Comparison of ENCODE assay signal across 8 cellular contexts in genomic region chrX:41010188-41010846, GRCh38.
DNase-seq lines count a peak whose midpoint lies in the region; ATAC-seq and TF ChIP-seq lines count a peak whose summit lies in the region.

No MANE protein-coding gene starts in this region.

- H3K4me1 ChIP-seq in colonic mucosa (no peaks in the 10 kb centered on the region), left lung (peaks cover 0 to 19% of the 10 kb centered on the region in 2 donors)

- peaks cover 22% of the 10 kb centered on the region for H3K4me1 Mint-ChIP-seq in activated CD4-positive, alpha-beta T cell treated with anti-CD3 and anti-CD28 coated beads for 36 hours

- DNase-seq in ELF-1 (ENCODE audit: low read depth, low spot score) (peak; percentile 88), MV-4-11 (lab: John Stamatoyannopoulos, UW) (peak; percentile 82), colonic mucosa (peak; percentile 82), left lung (peak; percentile 77 to 79), NCI-H524 treated with DMSO at 0.1 percent for 48 hours (lab: John Stamatoyannopoulos, UW) (no peak)
- DNase-seq in activated CD4-positive, alpha-beta T cell treated with anti-CD3 and anti-CD28 coated beads for 36 hours: peak; percentile 65
- DNase-seq in stimulated activated CD4-positive, alpha-beta T cell treated with anti-CD3 and anti-CD28 coated beads, Interleukin-1b, Interleukin-23, amount 100 ng/mL, for 4 hours (ENCODE audit: low read depth in 2 of 2): peak; percentile 3 to 24
- no peak for DNase-seq in NK-92 treated with Interleukin-12 subunit alpha and Interleukin-12 subunit beta, amount 100 ng/mL, for 24 hours (lab: John Stamatoyannopoulos, UW)

- H3K9ac ChIP-seq in colonic mucosa (ENCODE audit: low read depth in 2 of 2, low read length in 2 of 2): peak overlapping the region; percentile 17 to 52

- POLR2A ChIA-PET in activated CD4-positive, alpha-beta T cell treated with anti-CD3 and anti-CD28 coated beads for 36 hours (lab: Charles Lee): interaction anchor here (0.5 to 0.6 kb wide), 2 partner anchors 147 to 191 kb away, joined by 3 read pairs; no protein-coding TSS in a partner anchor

- H3K27ac ChIP-seq in colonic mucosa (peak overlapping the region; percentile 88), left lung (peak overlapping the region; percentile 83 to 97)

- peak; percentile 84 for ATAC-seq in activated CD4-positive, alpha-beta T cell treated with anti-CD3 and anti-CD28 coated beads for 36 hours
- ATAC-seq in left lung: peak; percentile 87

- H3K27ac Mint-ChIP-seq in activated CD4-positive, alpha-beta T cell treated with anti-CD3 and anti-CD28 coated beads for 36 hours: peak overlapping the region; percentile 83

- no peak for TF ChIP-seq CTCF in colonic mucosa (IDR thresholded peaks at IDR 0.05)
- TF ChIP-seq CTCF in left lung (IDR thresholded peaks at IDR 0.05): no peak

- H3K36me3 ChIP-seq in colonic mucosa (no peaks in the 10 kb centered on the region), left lung (no peaks in the 10 kb centered on the region)

- H3K27me3 ChIP-seq in colonic mucosa (no peaks in the 10 kb centered on the region), left lung (no peaks in the 10 kb centered on the region)

- H3K4me3 ChIP-seq in colonic mucosa: no peak overlapping the region
- peak overlapping the region in 1 of 2 donors; percentile 20 for H3K4me3 ChIP-seq in left lung

- peak overlapping the region; percentile 56 for H3K4me3 Mint-ChIP-seq in activated CD4-positive, alpha-beta T cell treated with anti-CD3 and anti-CD28 coated beads for 36 hours

- CTCF ChIA-PET in activated CD4-positive, alpha-beta T cell treated with anti-CD3 and anti-CD28 coated beads for 36 hours (lab: Charles Lee): interaction anchor here (0.6 to 1.2 kb wide), 4 partner anchors 58 to 183 kb away, joined by 3 to 4 read pairs (median 3); no protein-coding TSS in a partner anchor

- H3K27me3 Mint-ChIP-seq in activated CD4-positive, alpha-beta T cell treated with anti-CD3 and anti-CD28 coated beads for 36 hours: no peaks in the 10 kb centered on the region

- H3K9me3 ChIP-seq in colonic mucosa: no peaks in the 10 kb centered on the region
- H3K9me3 ChIP-seq in left lung: no peaks in the 10 kb centered on the region

- no peaks in the 10 kb centered on the region for H3K9me3 Mint-ChIP-seq in activated CD4-positive, alpha-beta T cell treated with anti-CD3 and anti-CD28 coated beads for 36 hours (ENCODE audit: low read depth)

- intact Hi-C loops in activated CD4-positive, alpha-beta T cell treated with anti-CD3 and anti-CD28 coated beads for 36 hours (cut with DNase I, micrococcal nuclease): loop anchor here (2.0 to 10.0 kb wide), 5 partner anchors 74 to 107 kb away; partner anchors contain the start of gene USP9X (in 2 of the 2)
- intact Hi-C loops in colonic mucosa (cut with DNase I) (no loop called here), left lung (cut with DNase I) (no loop called here)

- H3K36me3 Mint-ChIP-seq in activated CD4-positive, alpha-beta T cell treated with anti-CD3 and anti-CD28 coated beads for 36 hours (ENCODE audit: low read depth): no peaks in the 10 kb centered on the region

Comparison
In these comparisons a context has a peak if more than half of its experiments do, and no peak if none do; other contexts are left out.
1. DNase-seq: peak in ELF-1 (single experiment), MV-4-11 (single experiment), activated CD4-positive, alpha-beta T cell treated with anti-CD3 and anti-CD28 coated beads for 36 hours (single experiment), colonic mucosa (single experiment), left lung (2 of 2) and stimulated activated CD4-positive, alpha-beta T cell treated with anti-CD3 and anti-CD28 coated beads, Interleukin-1b, Interleukin-23, amount 100 ng/mL, for 4 hours (2 of 2); none in NCI-H524 treated with DMSO at 0.1 percent for 48 hours (single experiment) and NK-92 treated with Interleukin-12 subunit alpha and Interleukin-12 subunit beta, amount 100 ng/mL, for 24 hours (single experiment).
2. intact Hi-C loops: an anchor here in activated CD4-positive, alpha-beta T cell treated with anti-CD3 and anti-CD28 coated beads for 36 hours (2.0 to 10.0 kb wide); none called in colonic mucosa and left lung.